In genomic region chr1:164768045-164768402, GRCh38 we compare ENCODE assay signal across 1 cellular context.
TF ChIP-seq lines count a peak whose summit lies in the region.

No MANE protein-coding gene starts in this region.

TF ChIP-seq in HCT116, 20 proteins besides CTCF, POLR2A, EP300 and RAD21 (continued from another document):
- TF ChIP-seq ZBTB33 (IDR thresholded peaks at IDR 0.05; ENCODE audit: extremely low read depth, insufficient replicate concordance, low read length) (no peak), YY1 (IDR thresholded peaks at IDR 0.05; ENCODE audit: extremely low read depth, insufficient replicate concordance, low read depth, low read length) (no peak)
